In the genomic region with DNA sequence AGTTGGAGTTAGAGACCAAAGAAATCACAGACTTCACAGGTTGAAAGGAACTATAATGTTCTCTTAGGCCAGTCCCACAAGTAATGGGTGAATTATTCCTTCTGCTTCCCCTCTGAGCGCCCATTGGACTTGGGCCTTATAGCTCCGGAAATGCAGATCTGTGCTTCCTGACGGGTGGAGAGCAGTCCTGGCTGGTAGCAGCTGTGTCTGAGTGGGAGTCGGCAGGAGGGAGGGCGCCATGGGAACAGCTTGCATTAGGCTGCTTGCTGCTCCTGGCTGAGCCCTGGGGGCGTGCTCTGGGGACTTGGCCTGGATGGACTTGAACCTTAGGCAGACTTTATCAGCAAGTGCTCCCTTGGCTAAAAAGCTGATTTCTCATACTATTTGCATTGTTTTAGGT, we compare ENCODE assay signal across 9 cellular contexts. TPM values are rescaled to one million over a fixed set of nuclear protein-coding genes. Genes with fewer than 3 reads are reported as not detected.
DNase-seq lines count a peak whose midpoint lies in the region; ATAC-seq and TF ChIP-seq lines count a peak whose summit lies in the region.
"Had no signal": no experiment of that assay in that cellular context is flagged by ENCODE, and none has a peak within 500 bp of the region (broad histone marks: within the 10 kb centered on the region; RNA-seq: fewer than 3 reads in every experiment).

No MANE protein-coding gene starts in this region.

- H3K27me3 ChIP-seq in left ventricle myocardium inferior (ENCODE audit: low read depth) (no peaks in the 10 kb centered on the region), subcutaneous abdominal adipose tissue (ENCODE audit: control insufficient read depth in 5 of 5, insufficient read depth in 4 of 5, low read length in 5 of 5) (no peaks in the 10 kb centered on the region)

- H3K36me3 ChIP-seq in left ventricle myocardium inferior: no peaks in the 10 kb centered on the region
- no peaks in the 10 kb centered on the region for H3K36me3 ChIP-seq in subcutaneous abdominal adipose tissue (ENCODE audit: control insufficient read depth in 5 of 5, insufficient read depth in 5 of 5, low read length in 5 of 5)

- H3K27ac ChIP-seq in left ventricle myocardium inferior (replicated peaks): peak overlapping the region; percentile 20
- H3K27ac ChIP-seq in subcutaneous abdominal adipose tissue (ENCODE audit: low read depth, low read length): no peak overlapping the region
- H3K27ac ChIP-seq: A549 had no signal

- no peak for TF ChIP-seq CTCF in left ventricle myocardium inferior (IDR thresholded peaks at IDR 0.05; ENCODE audit: borderline replicate concordance)

- peaks cover 12% of the 10 kb centered on the region for H3K4me1 ChIP-seq in left ventricle myocardium inferior
- peaks cover 1 to 9% (median 8%) of the 10 kb centered on the region in 5 donors for H3K4me1 ChIP-seq in subcutaneous abdominal adipose tissue (ENCODE audit: control insufficient read depth in 5 of 5, insufficient read depth in 5 of 5, low read length in 5 of 5)
- H3K4me1 ChIP-seq: A549 had no signal

- H3K4me3 ChIP-seq in left ventricle myocardium inferior: no peak overlapping the region
- H3K4me3 ChIP-seq in subcutaneous abdominal adipose tissue (ENCODE audit: low read depth in 1 of 5, low read length in 5 of 5): peak overlapping the region in 3 of 5 donors; percentile 3 to 51 (median 23)
- H3K4me3 ChIP-seq: A549 had no signal

- H3K9me3 ChIP-seq in left ventricle myocardium inferior (replicated peaks): no peaks in the 10 kb centered on the region
- no peaks in the 10 kb centered on the region for H3K9me3 ChIP-seq in subcutaneous abdominal adipose tissue (ENCODE audit: control insufficient read depth in 5 of 5, low read length in 5 of 5)
- H3K9me3 ChIP-seq: A549 had no signal

- H3K9ac ChIP-seq in subcutaneous abdominal adipose tissue (ENCODE audit: low read length in 5 of 5): peak overlapping the region in 2 of 5 donors; percentile 36 to 47

- ATAC-seq in HG02623 (IDR thresholded peaks at IDR 0.05; ENCODE audit: unreplicated experiment) (no peak), HG03521 (IDR thresholded peaks at IDR 0.05; ENCODE audit: unreplicated experiment) (no peak)
- ATAC-seq: A549 had no signal

- intact Hi-C loops in left ventricle myocardium inferior (cut with micrococcal nuclease): no loop called here

- DNase-seq in NCI-H1417 (lab: John Stamatoyannopoulos, UW) (peak; percentile 10 to 83 (median 67)), NCI-H1417 treated with DMSO at 0.1 percent for 48 hours (lab: John Stamatoyannopoulos, UW) (no peak), OCI-M1 (lab: John Stamatoyannopoulos, UW) (peak; percentile 31), left ventricle myocardium inferior (peak; percentile 68), activated T-cell treated with anti-CD3 and anti-CD28 coated beads for 4 hours (no peak)

RNA-seq across cellular contexts. Expression of a gene that starts 18.4 kb away (rescaled TPM):
- 24.1 TPM for total RNA-seq in left ventricle myocardium inferior

Comparison
In these comparisons a context has a peak if more than half of its experiments do, and no peak if none do; other contexts are left out.
1. DNase-seq: peak in NCI-H1417 (3 of 3), OCI-M1 (single experiment) and left ventricle myocardium inferior (single experiment); none in NCI-H1417 treated with DMSO at 0.1 percent for 48 hours (single experiment) and activated T-cell treated with anti-CD3 and anti-CD28 coated beads for 4 hours (single experiment).